15 cellular contexts compared by ENCODE assay signal in the genomic region with DNA sequence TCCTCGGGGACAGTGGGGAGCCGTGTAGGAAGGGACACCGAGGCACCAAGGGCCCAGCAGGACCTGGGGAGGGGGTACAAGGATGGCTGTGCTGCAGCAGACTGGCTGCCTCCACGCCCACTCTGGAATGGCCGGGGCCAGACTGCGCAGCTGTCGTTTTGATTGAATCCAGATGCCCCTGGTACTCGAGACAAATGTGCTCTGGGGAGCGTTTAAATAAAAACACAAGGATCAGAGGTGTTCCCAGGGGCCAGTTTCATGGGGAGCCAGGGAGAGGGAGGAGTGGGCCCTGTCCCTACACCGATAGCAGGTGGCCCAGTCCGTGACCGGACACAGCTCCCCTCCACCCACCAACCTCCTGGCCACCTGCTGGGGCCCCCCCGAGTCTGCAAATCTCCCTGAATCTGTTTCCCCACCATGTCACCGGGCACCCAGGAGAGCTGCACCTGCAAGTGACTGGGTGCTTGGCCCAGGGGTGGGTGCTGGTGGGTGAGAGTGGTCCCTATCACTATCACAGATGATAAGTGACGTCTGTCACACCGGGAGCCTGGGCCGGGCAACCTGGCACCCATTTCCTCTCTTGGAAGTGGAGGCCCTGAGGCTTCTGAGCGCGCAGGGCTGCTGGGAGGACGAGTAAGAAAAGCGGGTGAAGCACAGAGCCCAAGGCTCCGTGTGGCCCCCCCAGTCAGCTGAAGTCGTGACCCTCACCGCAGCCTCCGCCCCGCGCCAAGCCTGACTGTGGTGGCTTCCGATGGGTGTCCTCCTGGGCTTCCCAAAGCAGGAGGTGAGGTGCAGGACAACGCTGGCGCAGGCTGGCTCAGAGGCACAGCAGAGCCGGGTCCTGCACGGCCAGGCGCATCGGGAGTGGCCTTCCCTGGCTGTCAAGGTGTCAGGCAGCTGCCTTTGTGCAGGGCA. TPM values are rescaled to one million over a fixed set of nuclear protein-coding genes. Genes with fewer than 3 reads are reported as not detected.
A peak's percentile ranks its signal among the peaks of the same experiment; 100 is the strongest.
DNase-seq lines count a peak whose midpoint lies in the region; ATAC-seq lines count a peak whose summit lies in the region.
"Had no signal": no experiment of that assay in that cellular context is flagged by ENCODE, and none has a peak within 500 bp of the region (broad histone marks: within the 10 kb centered on the region; RNA-seq: fewer than 3 reads in every experiment).

No MANE protein-coding gene starts in this region.

- 87 to 90% methylated on average over 27 to 29 of the region's 34 CpGs for WGBS in mesodermal cell (ENCODE audit: insufficient coverage in 2 of 2), 2 experiments

- peaks cover 4% of the 10 kb centered on the region for H3K4me1 ChIP-seq in adipocyte (ENCODE audit: control insufficient read depth, insufficient read depth, low read length)
- no peaks in the 10 kb centered on the region for H3K4me1 ChIP-seq in mesodermal cell (ENCODE audit: control insufficient read depth, insufficient read depth, low read length, poor library complexity, severe bottlenecking)

- H3K9ac ChIP-seq in adipocyte (ENCODE audit: low read length) = no peak overlapping the region

- H3K36me3 ChIP-seq in adipocyte (ENCODE audit: control insufficient read depth, insufficient read depth, low read length, severe bottlenecking) (no peaks in the 10 kb centered on the region), mesodermal cell (ENCODE audit: control insufficient read depth, insufficient read depth, low read length) (no peaks in the 10 kb centered on the region)

- ATAC-seq in HG03378 (IDR thresholded peaks at IDR 0.05; ENCODE audit: unreplicated experiment) = no peak
- ATAC-seq: stimulated activated naive CD8-positive, alpha-beta T cell treated with anti-CD3 and anti-CD28 coated beads, Interleukin-15, Interleukin-2, amounts not matched to agents 100 U/mL and 50 U/mL, for 24 hours had no signal

- H3K4me3 ChIP-seq in adipocyte (ENCODE audit: low read length) (peak overlapping the region; percentile 31), mesodermal cell (ENCODE audit: extremely low read depth, insufficient read depth, low read length, poor library complexity, severe bottlenecking) (no peak overlapping the region)

- DNase-seq in AG08395 (ENCODE audit: low spot score) = peak; percentile 50
- DNase-seq in GM04504 (ENCODE audit: low read depth) = peak; percentile 15
- DNase-seq in adipocyte (ENCODE audit: low read depth) = peak; percentile 88
- no peak for DNase-seq in DMS114 treated with DMSO at 0.1 percent for 48 hours (lab: John Stamatoyannopoulos, UW; ENCODE audit: unreplicated experiment)
- no peak for DNase-seq in NCI-H146 (lab: John Stamatoyannopoulos, UW)
- no peak for DNase-seq in substantia nigra (lab: John Stamatoyannopoulos, UW)
- DNase-seq: activated naive CD4-positive, alpha-beta T cell treated with anti-CD3 and anti-CD28 coated beads, Interleukin-2, amount 10 ng/mL, durations not matched to agents 7 days and 5 days; central memory CD4-positive, alpha-beta T cell; mesendoderm; NCI-H510A treated with DMSO at 0.1 percent for 48 hours; stimulated activated naive CD8-positive, alpha-beta T cell treated with anti-CD3 and anti-CD28 coated beads, Interleukin-15, Interleukin-2, amounts not matched to agents 100 U/mL and 50 U/mL, for 24 hours had no signal

- no peaks in the 10 kb centered on the region for H3K9me3 ChIP-seq in adipocyte (ENCODE audit: control insufficient read depth, low read length)
- peaks cover 25% of the 10 kb centered on the region for H3K9me3 ChIP-seq in mesodermal cell (ENCODE audit: control insufficient read depth, low read length)

- H3K27me3 ChIP-seq in adipocyte (replicated peaks; ENCODE audit: control insufficient read depth, insufficient read depth, low read length) = peaks cover 38% of the 10 kb centered on the region

- peak overlapping the region; percentile 62 for H3K27ac ChIP-seq in mesodermal cell (ENCODE audit: low read depth, low read length, severe bottlenecking)
- H3K27ac ChIP-seq in substantia nigra (ENCODE audit: low read depth, low read length, poor library complexity, severe bottlenecking) = no peak overlapping the region
- H3K27ac ChIP-seq: epithelial cell of prostate, HL-60 had no signal

RNA-seq across cellular contexts. Expression of gene ACSF3, which starts 21.2 kb away (rescaled TPM):
- 14.9 TPM for polyA plus RNA-seq in mesodermal cell (2013, experiment 1 of 2)
- polyA plus RNA-seq in mesodermal cell (2013, experiment 2 of 2) = 14.9 TPM

Comparison
In these comparisons a context has a peak if more than half of its experiments do, and no peak if none do; other contexts are left out.
1. DNase-seq: peak in AG08395 (single experiment), GM04504 (single experiment) and adipocyte (single experiment); none in DMS114 treated with DMSO at 0.1 percent for 48 hours (single experiment), NCI-H146 (single experiment) and substantia nigra (0 of 49).